In genomic region chr12:54112336-54112735, GRCh38 we compare ENCODE assay signal across 3 cellular contexts. TPM values are rescaled to one million over a fixed set of nuclear protein-coding genes. Genes with fewer than 3 reads are reported as not detected.
"Had no signal": no experiment of that assay in that cellular context is flagged by ENCODE, and none has a peak within 500 bp of the region (broad histone marks: within the 10 kb centered on the region; RNA-seq: fewer than 3 reads in every experiment).

No MANE protein-coding gene starts in this region.

RNA-seq across cellular contexts. Expression of gene HOXC4, which starts 58.7 kb away (rescaled TPM):
- total RNA-seq: endodermal cell, left ventricle myocardium superior, pulmonary artery endothelial cell had no signal
